In the genomic region with DNA sequence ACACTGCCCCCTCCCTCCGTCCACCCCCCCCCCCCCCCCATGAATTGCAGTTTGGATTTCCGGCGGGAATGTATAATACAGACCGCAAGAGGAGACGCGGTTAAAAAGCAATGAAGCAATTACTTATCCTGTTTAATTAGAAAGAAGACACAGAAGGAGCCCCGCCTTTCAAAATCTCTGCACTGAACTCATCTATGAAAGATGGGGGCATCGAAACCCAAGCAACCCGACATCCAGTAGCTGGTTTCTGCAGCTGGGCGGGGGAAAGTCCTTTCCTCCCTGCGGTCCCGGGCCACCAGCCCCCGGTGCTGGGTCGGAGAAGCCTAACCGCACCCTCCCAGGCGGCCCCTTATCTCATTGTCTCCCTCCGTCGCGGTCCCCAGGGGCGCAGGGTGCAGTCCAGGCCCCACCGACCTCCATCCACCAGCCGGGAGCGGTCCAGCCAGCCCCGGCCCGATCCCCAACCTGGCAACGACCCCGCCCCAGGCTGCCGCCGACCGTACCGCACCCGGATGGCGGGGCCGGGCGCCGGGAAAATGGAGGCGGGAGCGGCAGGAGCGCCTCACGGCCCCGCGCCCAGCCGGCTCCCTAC, we compare ENCODE assay signal across 8 cellular contexts. TPM values are rescaled to one million over a fixed set of nuclear protein-coding genes. Genes with fewer than 3 reads are reported as not detected.
A peak's percentile ranks its signal among the peaks of the same experiment; 100 is the strongest.
DNase-seq lines count a peak whose midpoint lies in the region; ATAC-seq, FAIRE-seq and TF ChIP-seq lines count a peak whose summit lies in the region.

No MANE protein-coding gene starts in this region.

- TF ChIP-seq CTCF in A549 (IDR thresholded peaks at IDR 0.05): no peak
- TF ChIP-seq CTCF in mucosa of descending colon (IDR thresholded peaks at IDR 0.05): no peak

- DNase-seq in A549 (ENCODE audit: low read depth in 1 of 2, low spot score in 1 of 2) (peak; percentile 9 to 31), HT-29 (ENCODE audit: low spot score) (peak; percentile 14), mucosa of descending colon (peak in 2 of 3 donors; percentile 49 to 67)
- peak; percentile 46 for DNase-seq in stimulated activated naive CD8-positive, alpha-beta T cell treated with anti-CD3 and anti-CD28 coated beads, Interleukin-15, Interleukin-2, amounts not matched to agents 100 U/mL and 50 U/mL, for 24 hours
- no peak for DNase-seq in NK-92 treated with Interleukin-12 subunit alpha and Interleukin-12 subunit beta, amount 100 ng/mL, for 24 hours (lab: John Stamatoyannopoulos, UW)

- peak overlapping the region; percentile 71 to 75 for H3K9ac ChIP-seq in duodenal mucosa (ENCODE audit: low read depth in 1 of 2, low read length in 2 of 2)

- H3K9me3 ChIP-seq in A549: 0 out of 3 replicates have a peak, but pooled peaks cover 2% of the 10 kb centered on the region
- H3K9me3 ChIP-seq in duodenal mucosa (ENCODE audit: control insufficient read depth in 1 of 2, low read length in 2 of 2): no peaks in the 10 kb centered on the region
- H3K9me3 ChIP-seq in mucosa of descending colon: no peaks in the 10 kb centered on the region

- TF ChIP-seq RAD21 in A549 (conservative IDR thresholded peaks at IDR 0.05 in 1 of 2, IDR thresholded peaks at IDR 0.05 in 1 of 2): no peak; a peak in 1 of 5 replicates

- no peaks in the 10 kb centered on the region for H3K27me3 ChIP-seq in duodenal mucosa (ENCODE audit: control insufficient read depth in 1 of 2, insufficient read depth in 2 of 2, low read length in 2 of 2)

- peak overlapping the region; percentile 87 for H3K4me2 ChIP-seq in A549

- peaks cover 17% of the 10 kb centered on the region for H3K4me1 ChIP-seq in A549
- H3K4me1 ChIP-seq in duodenal mucosa (ENCODE audit: control insufficient read depth in 1 of 2, insufficient read depth in 2 of 2, low read length in 2 of 2): peaks cover 7 to 10% of the 10 kb centered on the region in 2 donors
- H3K4me1 ChIP-seq in mucosa of descending colon (ENCODE audit: low read depth): peaks cover 5% of the 10 kb centered on the region

- H3K27ac ChIP-seq in A549: peak overlapping the region; percentile 86 to 93
- H3K27ac ChIP-seq in duodenal mucosa (ENCODE audit: low read depth, low read length): peak overlapping the region; percentile 89

- no peak for FAIRE-seq in A549 (lab: Jason Lieb, UNC)

- ATAC-seq in A549: peak in 1 of 2 experiments; percentile 73; a peak in 5 of 6 replicates
- peak; percentile 35 for ATAC-seq in GM19023 (IDR thresholded peaks at IDR 0.05; ENCODE audit: unreplicated experiment)
- peak; percentile 28 to 33 for ATAC-seq in activated CD4-positive, CD25-positive, alpha-beta regulatory T cell treated with anti-CD3 and anti-CD28 coated beads, Interleukin-2, amount 50 U/mL, for 24 hours
- peak; percentile 41 for ATAC-seq in mucosa of descending colon
- ATAC-seq in stimulated activated naive CD8-positive, alpha-beta T cell treated with anti-CD3 and anti-CD28 coated beads, Interleukin-15, Interleukin-2, amounts not matched to agents 100 U/mL and 50 U/mL, for 24 hours: peak; percentile 50

- CTCF ChIA-PET in A549 (lab: Yijun Ruan, JAX): interaction anchor here (1.1 to 1.3 kb wide), 2 partner anchors 11 to 275 kb away, joined by 4 to 6 read pairs; no protein-coding TSS in a partner anchor

- TF ChIP-seq POLR2A in A549 (IDR thresholded peaks at IDR 0.05; ENCODE audit: low read length): no peak

- intact Hi-C loops in mucosa of descending colon (cut with DNase I, micrococcal nuclease): no loop called here

- TF ChIP-seq EP300 in A549 (IDR thresholded peaks at IDR 0.05): no peak

- H3K36me3 ChIP-seq in duodenal mucosa (ENCODE audit: control insufficient read depth in 1 of 2, insufficient read depth in 2 of 2, low read length in 2 of 2) (no peaks in the 10 kb centered on the region), mucosa of descending colon (ENCODE audit: low read depth) (no peaks in the 10 kb centered on the region)

- POLR2A ChIA-PET in A549 (lab: Yijun Ruan, JAX): interaction anchor here (0.5 to 1.9 kb wide), 4 partner anchors 10 to 355 kb away, joined by 3 to 12 read pairs (median 4); no protein-coding TSS in a partner anchor

- peak overlapping the region; percentile 72 for H3K4me3 ChIP-seq in A549
- H3K4me3 ChIP-seq in duodenal mucosa (ENCODE audit: low read depth in 1 of 2, low read length in 2 of 2): peak overlapping the region; percentile 75 to 80
- peak overlapping the region; percentile 81 for H3K4me3 ChIP-seq in mucosa of descending colon

- WGBS in A549 (ENCODE audit: missing lambda C conversion rate): 2% methylated on average over 11 of the region's 43 CpGs

TF ChIP-seq in A549, 52 proteins besides CTCF, POLR2A, EP300 and RAD21:
- TF ChIP-seq EHF (CRISPR knock-in tag; IDR thresholded peaks at IDR 0.05) (no peak), PHF8 (IDR thresholded peaks at IDR 0.05; ENCODE audit: borderline replicate concordance, low read depth) (0 out of 2 replicates have a peak, but pooled peaks have one; percentile 50)

RNA-seq across cellular contexts. Expression of a gene that starts 0.5 kb away (rescaled TPM):
- 7.3 and 11.6 TPM in 2 replicates for polyA plus RNA-seq in A549 (2011; rRNA removed)
- polyA plus RNA-seq in A549 (2012; cell fraction: cytosol; rRNA removed): 2.4 and 2.6 TPM in 2 replicates
- 2.3 and 2.6 TPM in 2 replicates for polyA plus RNA-seq in A549 (2012; cell fraction: nucleus; rRNA removed)
- 5.5 to 6.9 TPM (median 6.3 TPM) in 3 replicates for polyA plus RNA-seq in A549 (2017; fragmentation: RNase III; extraction: RNeasy Plus Mini Kit Qiagen cat#74134 plus additional on column Dnase treatment)
- 17.1 and 17.2 TPM in 2 replicates for polyA minus RNA-seq in A549 (2011; rRNA and poly(A)+ RNA removed)
- 6.8 and 7.1 TPM in 2 replicates for total RNA-seq in HT-29 (2014; rRNA removed; shearing (Covaris generic))
- total RNA-seq in mucosa of descending colon: 10 to 100 TPM; 48.4 to 60.2 (median 50.4) TPM
